ENCODE assay signal across 8 cellular contexts in genomic region chr6:107668826-107669474, GRCh38.
DNase-seq lines count a peak whose midpoint lies in the region; ATAC-seq and TF ChIP-seq lines count a peak whose summit lies in the region.

No MANE protein-coding gene starts in this region.

- H3K27me3 ChIP-seq in GM06990 (replicated peaks; ENCODE audit: control insufficient read depth, insufficient read depth, low read length) (no peaks in the 10 kb centered on the region), hepatocyte (no peaks in the 10 kb centered on the region)

- H3K4me3 ChIP-seq in GM06990 (replicated peaks; ENCODE audit: low read depth, low read length) (no peak overlapping the region), hepatocyte (no peak overlapping the region)

- H3K79me2 ChIP-seq in hepatocyte = no peaks in the 10 kb centered on the region

- H3K4me1 ChIP-seq in hepatocyte (ENCODE audit: insufficient read depth) = peaks cover 20% of the 10 kb centered on the region

- DNase-seq in GM06990 (ENCODE audit: extremely low read depth, insufficient read length) = peak; percentile 78
- peak; percentile 5 for DNase-seq in central memory CD4-positive, alpha-beta T cell
- DNase-seq in CD1c-positive myeloid dendritic cell (ENCODE audit: extremely low spot score) = no peak
- no peak for DNase-seq in SW480 (ENCODE audit: low spot score)
- no peak for DNase-seq in hepatocyte (ENCODE audit: low spot score)
- no peak for DNase-seq in COLO668 (lab: John Stamatoyannopoulos, UW; ENCODE audit: unreplicated experiment)

- no peaks in the 10 kb centered on the region for H3K9me3 ChIP-seq in hepatocyte (ENCODE audit: low read depth)

- no peak overlapping the region for H3K27ac ChIP-seq in hepatocyte

- TF ChIP-seq CTCF in GM06990 (IDR thresholded peaks at IDR 0.05; ENCODE audit: insufficient read depth, low read length, poor library complexity, severe bottlenecking) (no peak), hepatocyte (IDR thresholded peaks at IDR 0.05; ENCODE audit: poor library complexity) (no peak)

- no peak overlapping the region for H2AFZ ChIP-seq in hepatocyte

- no peaks in the 10 kb centered on the region for H3K36me3 ChIP-seq in GM06990 (ENCODE audit: control insufficient read depth, insufficient read depth, low read length)
- no peaks in the 10 kb centered on the region for H3K36me3 ChIP-seq in hepatocyte (replicated peaks; ENCODE audit: insufficient read depth, low read depth)

- H4K20me1 ChIP-seq in hepatocyte (ENCODE audit: insufficient read depth, poor library complexity, severe bottlenecking) = no peaks in the 10 kb centered on the region

- ATAC-seq in GM19463 (IDR thresholded peaks at IDR 0.05; ENCODE audit: unreplicated experiment) = peak; percentile 81
- peak; percentile 81 for ATAC-seq in HG03280 (IDR thresholded peaks at IDR 0.05; ENCODE audit: unreplicated experiment)

- WGBS in hepatocyte (ENCODE audit: low lambda C conversion rate, missing lambda C conversion rate) = 76% methylated on average over 18 of the region's 18 CpGs

- no peak overlapping the region for H3K4me2 ChIP-seq in hepatocyte

- H3K9me2 ChIP-seq in hepatocyte (replicated peaks; ENCODE audit: insufficient read depth) = no peaks in the 10 kb centered on the region

Comparison
In these comparisons a context has a peak if more than half of its experiments do, and no peak if none do; other contexts are left out.
1. DNase-seq: peak in GM06990 (single experiment) and central memory CD4-positive, alpha-beta T cell (single experiment); none in CD1c-positive myeloid dendritic cell (single experiment), SW480 (single experiment), hepatocyte (single experiment) and COLO668 (single experiment).